In genomic region chr10:92692085-92692671, GRCh38 we compare ENCODE assay signal across 9 cellular contexts. TPM values are rescaled to one million over a fixed set of nuclear protein-coding genes. Genes with fewer than 3 reads are reported as not detected.
DNase-seq lines count a peak whose midpoint lies in the region; ATAC-seq and TF ChIP-seq lines count a peak whose summit lies in the region.
"Had no signal": no experiment of that assay in that cellular context is flagged by ENCODE, and none has a peak within 500 bp of the region (broad histone marks: within the 10 kb centered on the region; RNA-seq: fewer than 3 reads in every experiment).

No MANE protein-coding gene starts in this region.

- no peak for TF ChIP-seq RAD21 in liver (IDR thresholded peaks at IDR 0.05)

- H3K27ac ChIP-seq in HUES48 (ENCODE audit: low read depth, low read length) (no peak overlapping the region), liver (ENCODE audit: low read depth in 1 of 2, low read length in 2 of 2) (peak overlapping the region; percentile 85 to 97), stomach smooth muscle (ENCODE audit: low read length) (no peak overlapping the region)

- H3K9me3 ChIP-seq in HUES48 (ENCODE audit: control insufficient read depth, insufficient read depth, low read length) = no peaks in the 10 kb centered on the region
- no peaks in the 10 kb centered on the region for H3K9me3 ChIP-seq in liver (ENCODE audit: control insufficient read depth in 4 of 4, low read length in 3 of 4)
- H3K9me3 ChIP-seq in stomach smooth muscle (ENCODE audit: control insufficient read depth in 2 of 2, low read length in 2 of 2) = peaks cover 0 to 4% of the 10 kb centered on the region in 2 donors

- intact Hi-C loops in left colon (cut with DNase I, micrococcal nuclease) = no loop called here

- no peaks in the 10 kb centered on the region for H3K36me3 Mint-ChIP-seq in activated naive CD8-positive, alpha-beta T cell treated with anti-CD3 and anti-CD28 coated beads, Interleukin-2, amount 50 U/mL, for 24 hours (ENCODE audit: low read depth)

- H3K9ac ChIP-seq in HUES48 (ENCODE audit: low read depth, low read length) (no peak overlapping the region), liver (ENCODE audit: low read depth in 1 of 2, low read length in 2 of 2) (peak overlapping the region; percentile 52 to 92), stomach smooth muscle (ENCODE audit: low read length in 2 of 2) (peak overlapping the region in 1 of 2 donors; percentile 42)

- peaks cover 64% of the 10 kb centered on the region for H3K27me3 Mint-ChIP-seq in activated naive CD8-positive, alpha-beta T cell treated with anti-CD3 and anti-CD28 coated beads, Interleukin-2, amount 50 U/mL, for 24 hours

- H3K4me1 ChIP-seq in HUES48 (ENCODE audit: control insufficient read depth, insufficient read depth, low read length) (peaks cover 30% of the 10 kb centered on the region), liver (ENCODE audit: control insufficient read depth in 4 of 4, insufficient read depth in 4 of 4, low read length in 3 of 4) (peaks cover 9 to 48% (median 34%) of the 10 kb centered on the region in 4 donors), stomach smooth muscle (ENCODE audit: control insufficient read depth, insufficient read depth, low read length) (peaks cover 20% of the 10 kb centered on the region)

- 18% methylated on average over 34 of the region's 34 CpGs for WGBS in liver

- no peaks in the 10 kb centered on the region for H3K9me3 Mint-ChIP-seq in activated naive CD8-positive, alpha-beta T cell treated with anti-CD3 and anti-CD28 coated beads, Interleukin-2, amount 50 U/mL, for 24 hours

- H3K27ac Mint-ChIP-seq in activated naive CD8-positive, alpha-beta T cell treated with anti-CD3 and anti-CD28 coated beads, Interleukin-2, amount 50 U/mL, for 24 hours = peak overlapping the region; percentile 41

- H3K36me3 ChIP-seq in HUES48 (ENCODE audit: control insufficient read depth, insufficient read depth, low read length) (no peaks in the 10 kb centered on the region; the same call in 1 of the 2 replicates), liver (ENCODE audit: control insufficient read depth in 4 of 4, insufficient read depth in 3 of 4, low read depth in 1 of 4, low read length in 3 of 4) (peaks cover 0 to 15% (median 3%) of the 10 kb centered on the region in 4 donors), stomach smooth muscle (ENCODE audit: control insufficient read depth in 2 of 2, insufficient read depth in 2 of 2, low read length in 2 of 2) (no peaks in the 10 kb centered on the region)

- peak overlapping the region; percentile 67 for H3K4me3 Mint-ChIP-seq in activated naive CD8-positive, alpha-beta T cell treated with anti-CD3 and anti-CD28 coated beads, Interleukin-2, amount 50 U/mL, for 24 hours

- peak overlapping the region; percentile 57 for H3K4me3 ChIP-seq in HUES48 (ENCODE audit: low read depth, low read length)
- peak overlapping the region; percentile 51 to 100 (median 91) for H3K4me3 ChIP-seq in liver (ENCODE audit: low read depth in 1 of 3, low read length in 3 of 3)
- H3K4me3 ChIP-seq in stomach smooth muscle (ENCODE audit: low read length in 2 of 2) = peak overlapping the region; percentile 4 to 81

- H3K27me3 ChIP-seq in HUES48 (ENCODE audit: control insufficient read depth, insufficient read depth, low read length) = peaks cover 96% of the 10 kb centered on the region
- H3K27me3 ChIP-seq in liver (ENCODE audit: control insufficient read depth in 4 of 4, insufficient read depth in 4 of 4, low read length in 3 of 4) = no peaks in the 10 kb centered on the region
- peaks cover 6 to 53% of the 10 kb centered on the region in 2 donors for H3K27me3 ChIP-seq in stomach smooth muscle (ENCODE audit: control insufficient read depth in 1 of 2, insufficient read depth in 2 of 2, low read length in 2 of 2)

- H3K4me1 Mint-ChIP-seq in activated naive CD8-positive, alpha-beta T cell treated with anti-CD3 and anti-CD28 coated beads, Interleukin-2, amount 50 U/mL, for 24 hours = peaks cover 18% of the 10 kb centered on the region

- no peak for DNase-seq in activated naive CD8-positive, alpha-beta T cell treated with anti-CD3 and anti-CD28 coated beads, Interleukin-2, amount 50 U/mL, for 24 hours
- DNase-seq in KG1 (lab: John Stamatoyannopoulos, UW) = no peak
- no peak for DNase-seq in omental fat pad (ENCODE audit: low spot score)
- no peak for DNase-seq in left colon
- DNase-seq: NCI-H774 had no signal

- TF ChIP-seq CTCF in liver (IDR thresholded peaks at IDR 0.05; ENCODE audit: low read depth, low read length, missing input control) (no peak), omental fat pad (IDR thresholded peaks at IDR 0.05) (no peak)

- no peak for ATAC-seq in activated naive CD8-positive, alpha-beta T cell treated with anti-CD3 and anti-CD28 coated beads, Interleukin-2, amount 50 U/mL, for 24 hours
- no peak for ATAC-seq in HG03039 (IDR thresholded peaks at IDR 0.05; ENCODE audit: unreplicated experiment)
- ATAC-seq in omental fat pad (ENCODE audit: low FRiP score) = no peak
- ATAC-seq in left colon = no peak

TF ChIP-seq in liver, 16 proteins besides CTCF, POLR2A, EP300 and RAD21:
- TF ChIP-seq FOXA1 (IDR thresholded peaks at IDR 0.05) (no peak), RXRA (IDR thresholded peaks at IDR 0.05) (no peak), FOXA2 (IDR thresholded peaks at IDR 0.05) (no peak), REST (IDR thresholded peaks at IDR 0.05) (no peak), JUND (IDR thresholded peaks at IDR 0.05) (no peak), HNF4A (conservative IDR thresholded peaks at IDR 0.05) (no peak), TAF1 (conservative IDR thresholded peaks at IDR 0.05) (no peak), YY1 (IDR thresholded peaks at IDR 0.05) (no peak), GABPA (IDR thresholded peaks at IDR 0.05 in 1 of 2, conservative IDR thresholded peaks at IDR 0.05 in 1 of 2) (no peak)
TF ChIP-seq in liver: peak in this region for 0.

RNA-seq across cellular contexts. Expression of gene HHEX, which starts 2.4 kb away (rescaled TPM):
- total RNA-seq in liver (10 to 100 TPM; 16.2 to 34.8 TPM), omental fat pad (10 to 100 TPM in 2 of 4 donors, 1 to 10 TPM in 2; 1.7 to 20.0 (median 10.3) TPM), left colon (1 to 10 TPM; 2.5 to 4.8 TPM)
- polyA plus RNA-seq in liver = 10 to 100 TPM; 33.5 to 42.2 TPM

Comparison
In these comparisons a context has a peak if more than half of its experiments do, and no peak if none do; other contexts are left out.
1. H3K27ac ChIP-seq: peak in liver (2 of 2); none in HUES48 (single experiment) and stomach smooth muscle (single experiment).
2. Peak in every context shown above with its lines, with median percentiles within 50 percentile points of each other: H3K4me3 ChIP-seq.